Comparison of ENCODE assay signal across 21 cellular contexts in the genomic region with DNA sequence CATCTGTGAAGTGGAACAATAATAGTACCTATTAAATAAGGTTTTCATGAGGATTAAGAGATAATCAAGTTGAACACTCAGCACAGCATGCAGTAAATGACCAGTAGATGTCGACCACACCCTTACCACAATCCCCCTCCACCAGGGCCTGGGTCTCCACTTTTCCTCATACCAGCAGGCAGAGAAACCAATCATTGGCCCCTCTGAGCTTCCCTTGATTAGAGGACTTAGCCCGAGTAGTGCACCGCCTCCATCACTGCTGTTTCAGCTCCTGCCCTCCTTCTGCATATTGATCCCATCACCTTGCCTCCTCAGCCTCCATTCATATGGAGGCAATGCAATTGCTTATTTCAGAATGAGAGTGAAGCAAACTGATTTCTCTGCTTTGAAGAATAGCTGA.
"Had no signal": no experiment of that assay in that cellular context is flagged by ENCODE, and none has a peak within 500 bp of the region (broad histone marks: within the 10 kb centered on the region; RNA-seq: fewer than 3 reads in every experiment).

No MANE protein-coding gene starts in this region.

- ATAC-seq: Panc1, PC-3 had no signal

- H3K9me3 ChIP-seq: SK-N-SH had no signal

- H3K27ac ChIP-seq: RWPE1 had no signal

- DNase-seq: KBM-7, MV-4-11, NCI-H1048, NCI-H1105 treated with DMSO at 0.1 percent for 48 hours, NCI-H1436, NCI-H187, NCI-H2029, NCI-H2081 treated with DMSO at 0.1 percent for 48 hours, NCI-H2171, NCI-H226, NCI-H446, NCI-H510A, NCI-H524 treated with DMSO at 0.1 percent for 48 hours, NCI-H69, NCI-H774, PC-3, SHP77, SK-N-SH, SW 1271 had no signal
